17 cellular contexts compared by ENCODE assay signal in the genomic region with DNA sequence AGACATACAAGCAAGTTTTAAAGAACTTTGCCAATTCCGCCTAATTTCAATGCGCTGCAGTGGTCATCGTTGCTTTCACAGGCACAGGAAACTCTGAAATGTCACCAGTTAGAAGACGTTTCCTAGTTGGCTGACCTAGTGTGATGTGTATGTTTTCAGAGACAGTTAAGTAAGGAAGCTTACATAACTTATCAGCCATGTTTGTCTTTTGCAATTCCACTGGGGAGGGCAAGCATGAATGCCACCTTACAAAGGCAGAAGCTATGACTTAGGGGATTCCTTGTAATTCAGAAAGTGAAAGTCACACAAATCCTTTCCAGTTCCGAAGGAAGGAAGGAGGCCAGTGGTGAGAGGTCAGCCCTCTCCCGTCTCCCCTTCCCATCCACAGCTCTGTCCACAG. TPM values are rescaled to one million over a fixed set of nuclear protein-coding genes. Genes with fewer than 3 reads are reported as not detected.
DNase-seq lines count a peak whose midpoint lies in the region; ATAC-seq and TF ChIP-seq lines count a peak whose summit lies in the region.
"Had no signal": no experiment of that assay in that cellular context is flagged by ENCODE, and none has a peak within 500 bp of the region (broad histone marks: within the 10 kb centered on the region; RNA-seq: fewer than 3 reads in every experiment).

No MANE protein-coding gene starts in this region.

- DNase-seq in EL (peak; percentile 1), NB4 (ENCODE audit: low read depth) (peak; percentile 42), upper lobe of right lung (no peak), putamen (ENCODE audit: low spot score) (no peak), NCI-H2107 (lab: John Stamatoyannopoulos, UW) (no peak)
- DNase-seq in stimulated activated effector memory CD8-positive, alpha-beta T cell treated with anti-CD3 and anti-CD28 coated beads, Interleukin-12 subunit alpha, Interleukin-12 subunit beta, amount 100 ng/mL, for 72 hours (ENCODE audit: low spot score in 2 of 2): no peak
- DNase-seq: ACHN; AML-193; CD8-positive, alpha-beta T cell; NCI-H1092 treated with DMSO at 0.1 percent for 48 hours; NCI-H2227 treated with DMSO at 0.1 percent for 48 hours; NCI-H526; T-cell had no signal

- peaks cover 18% of the 10 kb centered on the region for H3K4me1 Mint-ChIP-seq in dendritic cell treated with granulocyte-macrophage colony-stimulating factor and Interleukin-4, amounts not matched to agents 40 ng/mL and 50 ng/mL, for 4 days (ENCODE audit: low read depth)
- no peaks in the 10 kb centered on the region for H3K4me1 Mint-ChIP-seq in stimulated activated effector memory CD8-positive, alpha-beta T cell treated with anti-CD3 and anti-CD28 coated beads, Interleukin-12 subunit alpha, Interleukin-12 subunit beta, amount 100 ng/mL, for 72 hours
- H3K4me1 Mint-ChIP-seq: T-cell had no signal

- peak overlapping the region; percentile 64 for H3K4me3 Mint-ChIP-seq in dendritic cell treated with granulocyte-macrophage colony-stimulating factor and Interleukin-4, amounts not matched to agents 40 ng/mL and 50 ng/mL, for 4 days
- no peak overlapping the region for H3K4me3 Mint-ChIP-seq in stimulated activated effector memory CD8-positive, alpha-beta T cell treated with anti-CD3 and anti-CD28 coated beads, Interleukin-12 subunit alpha, Interleukin-12 subunit beta, amount 100 ng/mL, for 72 hours
- H3K4me3 Mint-ChIP-seq: CD8-positive, alpha-beta T cell; T-cell had no signal

- no peaks in the 10 kb centered on the region for H3K9me3 Mint-ChIP-seq in dendritic cell treated with granulocyte-macrophage colony-stimulating factor and Interleukin-4, amounts not matched to agents 40 ng/mL and 50 ng/mL, for 4 days
- no peaks in the 10 kb centered on the region for H3K9me3 Mint-ChIP-seq in stimulated activated effector memory CD8-positive, alpha-beta T cell treated with anti-CD3 and anti-CD28 coated beads, Interleukin-12 subunit alpha, Interleukin-12 subunit beta, amount 100 ng/mL, for 72 hours
- H3K9me3 Mint-ChIP-seq: CD8-positive, alpha-beta T cell; T-cell had no signal

- ATAC-seq in upper lobe of right lung: peak; percentile 42
- ATAC-seq in stimulated activated effector memory CD8-positive, alpha-beta T cell treated with anti-CD3 and anti-CD28 coated beads, Interleukin-12 subunit alpha, Interleukin-12 subunit beta, amount 100 ng/mL, for 72 hours: no peak
- ATAC-seq: CD8-positive, alpha-beta T cell; Panc1; Right ventricle myocardium inferior; T-cell had no signal

- no peaks in the 10 kb centered on the region for H3K36me3 Mint-ChIP-seq in dendritic cell treated with granulocyte-macrophage colony-stimulating factor and Interleukin-4, amounts not matched to agents 40 ng/mL and 50 ng/mL, for 4 days (ENCODE audit: low read depth)
- H3K36me3 Mint-ChIP-seq in stimulated activated effector memory CD8-positive, alpha-beta T cell treated with anti-CD3 and anti-CD28 coated beads, Interleukin-12 subunit alpha, Interleukin-12 subunit beta, amount 100 ng/mL, for 72 hours: no peaks in the 10 kb centered on the region
- H3K36me3 Mint-ChIP-seq: CD8-positive, alpha-beta T cell; T-cell had no signal

- peaks cover 2% of the 10 kb centered on the region for H3K27me3 Mint-ChIP-seq in dendritic cell treated with granulocyte-macrophage colony-stimulating factor and Interleukin-4, amounts not matched to agents 40 ng/mL and 50 ng/mL, for 4 days

- no peak for TF ChIP-seq POLR2A in NB4 (IDR thresholded peaks at IDR 0.05; ENCODE audit: extremely low read depth, insufficient read length)

- intact Hi-C loops in dendritic cell treated with granulocyte-macrophage colony-stimulating factor and Interleukin-4, amounts not matched to agents 40 ng/mL and 50 ng/mL, for 4 days (cut with micrococcal nuclease): no loop called here
- intact Hi-C loops in upper lobe of right lung (cut with DNase I): no loop called here

- H3K27me3 ChIP-seq in upper lobe of right lung: no peaks in the 10 kb centered on the region

- no peaks in the 10 kb centered on the region for H3K4me1 ChIP-seq in upper lobe of right lung
- H3K4me1 ChIP-seq: HAP-1 had no signal

- H3K27ac Mint-ChIP-seq in dendritic cell treated with granulocyte-macrophage colony-stimulating factor and Interleukin-4, amounts not matched to agents 40 ng/mL and 50 ng/mL, for 4 days: peak overlapping the region; percentile 66
- no peak overlapping the region for H3K27ac Mint-ChIP-seq in stimulated activated effector memory CD8-positive, alpha-beta T cell treated with anti-CD3 and anti-CD28 coated beads, Interleukin-12 subunit alpha, Interleukin-12 subunit beta, amount 100 ng/mL, for 72 hours
- H3K27ac Mint-ChIP-seq: CD8-positive, alpha-beta T cell; T-cell had no signal

- no peak overlapping the region for H3K27ac ChIP-seq in upper lobe of right lung

- no peak overlapping the region for H3K4me3 ChIP-seq in NB4 (ENCODE audit: low read depth, low read length)
- no peak overlapping the region for H3K4me3 ChIP-seq in upper lobe of right lung
- H3K4me3 ChIP-seq: HAP-1 had no signal

- TF ChIP-seq CTCF in NB4 (IDR thresholded peaks at IDR 0.05; ENCODE audit: low read depth, low read length) (no peak), upper lobe of right lung (IDR thresholded peaks at IDR 0.05) (no peak)

- no peaks in the 10 kb centered on the region for H3K36me3 ChIP-seq in upper lobe of right lung
- H3K36me3 ChIP-seq: HAP-1 had no signal

- no peaks in the 10 kb centered on the region for H3K9me3 ChIP-seq in upper lobe of right lung
- H3K9me3 ChIP-seq: HAP-1 had no signal

RNA-seq across cellular contexts. Expression of gene NPS, which starts 15.0 kb away (rescaled TPM):
- total RNA-seq in upper lobe of right lung: not detected
- total RNA-seq: CD8-positive, alpha-beta T cell; Right ventricle myocardium inferior; T-cell had no signal

Comparison
In these comparisons a context has a peak if more than half of its experiments do, and no peak if none do; other contexts are left out.
1. DNase-seq: peak in EL (single experiment) and NB4 (single experiment); none in upper lobe of right lung (single experiment), stimulated activated effector memory CD8-positive, alpha-beta T cell treated with anti-CD3 and anti-CD28 coated beads, Interleukin-12 subunit alpha, Interleukin-12 subunit beta, amount 100 ng/mL, for 72 hours (0 of 2), putamen (single experiment) and NCI-H2107 (single experiment).